Comparison of ENCODE assay signal across 2 cellular contexts in the genomic region with DNA sequence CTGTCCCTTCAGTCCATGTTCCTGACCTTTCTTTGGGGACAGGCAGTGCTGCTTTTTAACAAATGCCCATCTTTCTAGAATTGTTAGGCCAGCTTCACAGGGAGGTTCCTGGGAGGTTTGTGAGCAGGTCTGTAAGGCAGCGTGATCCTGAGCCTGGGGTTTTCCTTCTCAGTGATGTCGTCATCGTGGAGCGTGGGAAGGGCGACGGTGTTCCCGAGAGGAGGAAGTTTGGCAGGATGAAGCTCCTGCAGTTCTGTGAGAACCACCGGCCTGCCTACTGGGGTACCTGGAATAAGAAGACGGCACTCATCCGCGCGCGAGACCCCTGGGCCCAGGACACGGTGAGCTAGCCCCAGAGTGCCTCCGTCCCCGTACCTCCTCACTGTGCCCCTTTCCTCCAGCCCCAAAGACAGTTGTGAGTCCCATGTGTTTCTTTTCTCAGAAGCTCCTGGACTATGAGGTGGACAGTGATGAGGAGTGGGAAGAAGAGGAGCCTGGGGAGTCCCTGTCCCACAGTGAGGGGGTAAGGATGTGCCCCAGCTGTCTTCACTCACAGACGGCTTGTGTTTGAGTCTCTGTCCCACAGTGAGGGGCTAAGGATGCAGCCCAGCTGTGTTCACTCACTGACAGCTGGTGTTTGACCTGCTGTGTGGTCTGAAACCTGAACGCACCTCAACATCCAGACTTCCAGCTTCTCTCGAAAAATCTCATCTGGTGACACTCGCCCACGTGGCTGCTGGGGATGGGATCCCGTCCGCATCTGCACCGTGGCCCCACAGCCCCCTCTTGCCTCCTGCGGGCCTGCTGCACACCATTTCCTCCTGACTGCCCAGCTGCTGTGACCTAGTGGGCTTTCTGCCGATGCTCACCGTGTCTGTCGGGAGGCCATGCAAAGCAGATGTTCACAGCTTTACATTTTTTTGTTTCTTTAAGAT.
TF ChIP-seq lines count a peak whose summit lies in the region.

No MANE protein-coding gene starts in this region.

TF ChIP-seq in WTC11, 78 proteins besides CTCF, POLR2A, EP300 and RAD21:
- TF ChIP-seq, protein P1, sequence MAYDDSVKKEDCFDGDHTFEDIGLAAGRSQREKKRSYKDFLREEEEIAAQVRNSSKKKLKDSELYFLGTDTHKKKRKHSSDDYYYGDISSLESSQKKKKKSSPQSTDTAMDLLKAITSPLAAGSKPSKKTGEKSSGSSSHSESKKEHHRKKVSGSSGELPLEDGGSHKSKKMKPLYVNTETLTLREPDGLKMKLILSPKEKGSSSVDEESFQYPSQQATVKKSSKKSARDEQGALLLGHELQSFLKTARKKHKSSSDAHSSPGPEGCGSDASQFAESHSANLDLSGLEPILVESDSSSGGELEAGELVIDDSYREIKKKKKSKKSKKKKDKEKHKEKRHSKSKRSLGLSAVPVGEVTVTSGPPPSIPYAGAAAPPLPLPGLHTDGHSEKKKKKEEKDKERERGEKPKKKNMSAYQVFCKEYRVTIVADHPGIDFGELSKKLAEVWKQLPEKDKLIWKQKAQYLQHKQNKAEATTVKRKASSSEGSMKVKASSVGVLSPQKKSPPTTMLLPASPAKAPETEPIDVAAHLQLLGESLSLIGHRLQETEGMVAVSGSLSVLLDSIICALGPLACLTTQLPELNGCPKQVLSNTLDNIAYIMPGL (CRISPR knock-in tag; IDR thresholded peaks at IDR 0.05) = no peak
- TF ChIP-seq SP1 (CRISPR knock-in tag; conservative IDR thresholded peaks at IDR 0.05) (no peak), ZNF671 (CRISPR knock-in tag; IDR thresholded peaks at IDR 0.05) (no peak), NFATC4 (CRISPR knock-in tag; IDR thresholded peaks at IDR 0.05) (no peak), SMAD3 (CRISPR knock-in tag; IDR thresholded peaks at IDR 0.05; ENCODE audit: borderline replicate concordance) (no peak), PRRX2 (CRISPR knock-in tag; IDR thresholded peaks at IDR 0.05) (no peak), GABPB1 (CRISPR knock-in tag; IDR thresholded peaks at IDR 0.05) (no peak), IRF2 (CRISPR knock-in tag; IDR thresholded peaks at IDR 0.05; ENCODE audit: borderline replicate concordance, low read depth) (no peak), TCF7 (CRISPR knock-in tag; IDR thresholded peaks at IDR 0.05; ENCODE audit: low read depth) (no peak), RORB (CRISPR knock-in tag; IDR thresholded peaks at IDR 0.05) (no peak), TEAD4 (CRISPR knock-in tag; IDR thresholded peaks at IDR 0.05) (no peak), ELF4 (CRISPR knock-in tag; IDR thresholded peaks at IDR 0.05; ENCODE audit: low read depth) (no peak), OVOL2 (CRISPR knock-in tag; IDR thresholded peaks at IDR 0.05; ENCODE audit: borderline replicate concordance) (no peak), TP53 (CRISPR knock-in tag; IDR thresholded peaks at IDR 0.05) (no peak)
- TF ChIP-seq, protein P2, sequence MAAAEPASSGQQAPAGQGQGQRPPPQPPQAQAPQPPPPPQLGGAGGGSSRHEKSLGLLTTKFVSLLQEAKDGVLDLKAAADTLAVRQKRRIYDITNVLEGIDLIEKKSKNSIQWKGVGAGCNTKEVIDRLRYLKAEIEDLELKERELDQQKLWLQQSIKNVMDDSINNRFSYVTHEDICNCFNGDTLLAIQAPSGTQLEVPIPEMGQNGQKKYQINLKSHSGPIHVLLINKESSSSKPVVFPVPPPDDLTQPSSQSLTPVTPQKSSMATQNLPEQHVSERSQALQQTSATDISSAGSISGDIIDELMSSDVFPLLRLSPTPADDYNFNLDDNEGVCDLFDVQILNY (CRISPR knock-in tag; IDR thresholded peaks at IDR 0.05) = no peak
- TF ChIP-seq, protein P3, sequence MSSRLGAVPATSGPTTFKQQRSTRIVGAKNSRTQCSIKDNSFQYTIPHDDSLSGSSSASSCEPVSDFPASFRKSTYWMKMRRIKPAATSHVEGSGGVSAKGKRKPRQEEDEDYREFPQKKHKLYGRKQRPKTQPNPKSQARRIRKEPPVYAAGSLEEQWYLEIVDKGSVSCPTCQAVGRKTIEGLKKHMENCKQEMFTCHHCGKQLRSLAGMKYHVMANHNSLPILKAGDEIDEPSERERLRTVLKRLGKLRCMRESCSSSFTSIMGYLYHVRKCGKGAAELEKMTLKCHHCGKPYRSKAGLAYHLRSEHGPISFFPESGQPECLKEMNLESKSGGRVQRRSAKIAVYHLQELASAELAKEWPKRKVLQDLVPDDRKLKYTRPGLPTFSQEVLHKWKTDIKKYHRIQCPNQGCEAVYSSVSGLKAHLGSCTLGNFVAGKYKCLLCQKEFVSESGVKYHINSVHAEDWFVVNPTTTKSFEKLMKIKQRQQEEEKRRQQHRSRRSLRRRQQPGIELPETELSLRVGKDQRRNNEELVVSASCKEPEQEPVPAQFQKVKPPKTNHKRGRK (CRISPR knock-in tag; IDR thresholded peaks at IDR 0.05; ENCODE audit: borderline replicate concordance) = no peak
- TF ChIP-seq, protein P4, sequence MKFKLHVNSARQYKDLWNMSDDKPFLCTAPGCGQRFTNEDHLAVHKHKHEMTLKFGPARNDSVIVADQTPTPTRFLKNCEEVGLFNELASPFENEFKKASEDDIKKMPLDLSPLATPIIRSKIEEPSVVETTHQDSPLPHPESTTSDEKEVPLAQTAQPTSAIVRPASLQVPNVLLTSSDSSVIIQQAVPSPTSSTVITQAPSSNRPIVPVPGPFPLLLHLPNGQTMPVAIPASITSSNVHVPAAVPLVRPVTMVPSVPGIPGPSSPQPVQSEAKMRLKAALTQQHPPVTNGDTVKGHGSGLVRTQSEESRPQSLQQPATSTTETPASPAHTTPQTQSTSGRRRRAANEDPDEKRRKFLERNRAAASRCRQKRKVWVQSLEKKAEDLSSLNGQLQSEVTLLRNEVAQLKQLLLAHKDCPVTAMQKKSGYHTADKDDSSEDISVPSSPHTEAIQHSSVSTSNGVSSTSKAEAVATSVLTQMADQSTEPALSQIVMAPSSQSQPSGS (CRISPR knock-in tag; IDR thresholded peaks at IDR 0.05; ENCODE audit: borderline replicate concordance, low read depth) = no peak
- TF ChIP-seq, protein P5, sequence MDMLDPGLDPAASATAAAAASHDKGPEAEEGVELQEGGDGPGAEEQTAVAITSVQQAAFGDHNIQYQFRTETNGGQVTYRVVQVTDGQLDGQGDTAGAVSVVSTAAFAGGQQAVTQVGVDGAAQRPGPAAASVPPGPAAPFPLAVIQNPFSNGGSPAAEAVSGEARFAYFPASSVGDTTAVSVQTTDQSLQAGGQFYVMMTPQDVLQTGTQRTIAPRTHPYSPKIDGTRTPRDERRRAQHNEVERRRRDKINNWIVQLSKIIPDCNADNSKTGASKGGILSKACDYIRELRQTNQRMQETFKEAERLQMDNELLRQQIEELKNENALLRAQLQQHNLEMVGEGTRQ (CRISPR knock-in tag; IDR thresholded peaks at IDR 0.05) = no peak

TF ChIP-seq in GM23338, 12 proteins besides CTCF, POLR2A, EP300 and RAD21 (continued from another document):
- TF ChIP-seq, protein P6, sequence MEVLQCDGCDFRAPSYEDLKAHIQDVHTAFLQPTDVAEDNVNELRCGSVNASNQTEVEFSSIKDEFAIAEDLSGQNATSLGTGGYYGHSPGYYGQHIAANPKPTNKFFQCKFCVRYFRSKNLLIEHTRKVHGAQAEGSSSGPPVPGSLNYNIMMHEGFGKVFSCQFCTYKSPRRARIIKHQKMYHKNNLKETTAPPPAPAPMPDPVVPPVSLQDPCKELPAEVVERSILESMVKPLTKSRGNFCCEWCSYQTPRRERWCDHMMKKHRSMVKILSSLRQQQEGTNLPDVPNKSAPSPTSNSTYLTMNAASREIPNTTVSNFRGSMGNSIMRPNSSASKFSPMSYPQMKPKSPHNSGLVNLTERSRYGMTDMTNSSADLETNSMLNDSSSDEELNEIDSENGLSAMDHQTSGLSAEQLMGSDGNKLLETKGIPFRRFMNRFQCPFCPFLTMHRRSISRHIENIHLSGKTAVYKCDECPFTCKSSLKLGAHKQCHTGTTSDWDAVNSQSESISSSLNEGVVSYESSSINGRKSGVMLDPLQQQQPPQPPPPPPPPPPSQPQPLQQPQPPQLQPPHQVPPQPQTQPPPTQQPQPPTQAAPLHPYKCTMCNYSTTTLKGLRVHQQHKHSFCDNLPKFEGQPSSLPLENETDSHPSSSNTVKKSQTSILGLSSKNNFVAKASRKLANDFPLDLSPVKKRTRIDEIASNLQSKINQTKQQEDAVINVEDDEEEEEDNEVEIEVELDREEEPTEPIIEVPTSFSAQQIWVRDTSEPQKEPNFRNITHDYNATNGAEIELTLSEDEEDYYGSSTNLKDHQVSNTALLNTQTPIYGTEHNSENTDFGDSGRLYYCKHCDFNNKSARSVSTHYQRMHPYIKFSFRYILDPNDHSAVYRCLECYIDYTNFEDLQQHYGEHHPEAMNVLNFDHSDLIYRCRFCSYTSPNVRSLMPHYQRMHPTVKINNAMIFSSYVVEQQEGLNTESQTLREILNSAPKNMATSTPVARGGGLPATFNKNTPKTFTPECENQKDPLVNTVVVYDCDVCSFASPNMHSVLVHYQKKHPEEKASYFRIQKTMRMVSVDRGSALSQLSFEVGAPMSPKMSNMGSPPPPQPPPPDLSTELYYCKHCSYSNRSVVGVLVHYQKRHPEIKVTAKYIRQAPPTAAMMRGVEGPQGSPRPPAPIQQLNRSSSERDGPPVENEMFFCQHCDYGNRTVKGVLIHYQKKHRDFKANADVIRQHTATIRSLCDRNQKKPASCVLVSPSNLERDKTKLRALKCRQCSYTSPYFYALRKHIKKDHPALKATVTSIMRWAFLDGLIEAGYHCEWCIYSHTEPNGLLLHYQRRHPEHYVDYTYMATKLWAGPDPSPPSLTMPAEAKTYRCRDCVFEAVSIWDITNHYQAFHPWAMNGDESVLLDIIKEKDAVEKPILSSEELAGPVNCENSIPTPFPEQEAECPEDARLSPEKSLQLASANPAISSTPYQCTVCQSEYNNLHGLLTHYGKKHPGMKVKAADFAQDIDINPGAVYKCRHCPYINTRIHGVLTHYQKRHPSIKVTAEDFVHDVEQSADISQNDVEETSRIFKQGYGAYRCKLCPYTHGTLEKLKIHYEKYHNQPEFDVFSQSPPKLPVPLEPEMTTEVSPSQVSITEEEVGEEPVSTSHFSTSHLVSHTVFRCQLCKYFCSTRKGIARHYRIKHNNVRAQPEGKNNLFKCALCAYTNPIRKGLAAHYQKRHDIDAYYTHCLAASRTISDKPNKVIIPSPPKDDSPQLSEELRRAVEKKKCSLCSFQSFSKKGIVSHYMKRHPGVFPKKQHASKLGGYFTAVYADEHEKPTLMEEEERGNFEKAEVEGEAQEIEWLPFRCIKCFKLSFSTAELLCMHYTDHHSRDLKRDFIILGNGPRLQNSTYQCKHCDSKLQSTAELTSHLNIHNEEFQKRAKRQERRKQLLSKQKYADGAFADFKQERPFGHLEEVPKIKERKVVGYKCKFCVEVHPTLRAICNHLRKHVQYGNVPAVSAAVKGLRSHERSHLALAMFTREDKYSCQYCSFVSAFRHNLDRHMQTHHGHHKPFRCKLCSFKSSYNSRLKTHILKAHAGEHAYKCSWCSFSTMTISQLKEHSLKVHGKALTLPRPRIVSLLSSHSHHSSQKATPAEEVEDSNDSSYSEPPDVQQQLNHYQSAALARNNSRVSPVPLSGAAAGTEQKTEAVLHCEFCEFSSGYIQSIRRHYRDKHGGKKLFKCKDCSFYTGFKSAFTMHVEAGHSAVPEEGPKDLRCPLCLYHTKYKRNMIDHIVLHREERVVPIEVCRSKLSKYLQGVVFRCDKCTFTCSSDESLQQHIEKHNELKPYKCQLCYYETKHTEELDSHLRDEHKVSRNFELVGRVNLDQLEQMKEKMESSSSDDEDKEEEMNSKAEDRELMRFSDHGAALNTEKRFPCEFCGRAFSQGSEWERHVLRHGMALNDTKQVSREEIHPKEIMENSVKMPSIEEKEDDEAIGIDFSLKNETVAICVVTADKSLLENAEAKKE (CRISPR knock-in tag; IDR thresholded peaks at IDR 0.05) = no peak
- TF ChIP-seq POLR2AphosphoS5 (IDR thresholded peaks at IDR 0.05; ENCODE audit: low read depth) (no peak), NANOG (IDR thresholded peaks at IDR 0.05; ENCODE audit: borderline replicate concordance) (no peak), EZH2 (IDR thresholded peaks at IDR 0.05; ENCODE audit: low read depth, unreplicated experiment) (no peak), STAT1 (IDR thresholded peaks at IDR 0.05; ENCODE audit: unreplicated experiment) (no peak), EZH2phosphoT487 (IDR thresholded peaks at IDR 0.05; ENCODE audit: unreplicated experiment) (no peak), JUNB (IDR thresholded peaks at IDR 0.05; ENCODE audit: unreplicated experiment) (no peak), ZNF114 (CRISPR knock-in tag; IDR thresholded peaks at IDR 0.05) (no peak), ZNF331 (CRISPR knock-in tag; IDR thresholded peaks at IDR 0.05; ENCODE audit: low read depth) (no peak)
- TF ChIP-seq, protein P7, sequence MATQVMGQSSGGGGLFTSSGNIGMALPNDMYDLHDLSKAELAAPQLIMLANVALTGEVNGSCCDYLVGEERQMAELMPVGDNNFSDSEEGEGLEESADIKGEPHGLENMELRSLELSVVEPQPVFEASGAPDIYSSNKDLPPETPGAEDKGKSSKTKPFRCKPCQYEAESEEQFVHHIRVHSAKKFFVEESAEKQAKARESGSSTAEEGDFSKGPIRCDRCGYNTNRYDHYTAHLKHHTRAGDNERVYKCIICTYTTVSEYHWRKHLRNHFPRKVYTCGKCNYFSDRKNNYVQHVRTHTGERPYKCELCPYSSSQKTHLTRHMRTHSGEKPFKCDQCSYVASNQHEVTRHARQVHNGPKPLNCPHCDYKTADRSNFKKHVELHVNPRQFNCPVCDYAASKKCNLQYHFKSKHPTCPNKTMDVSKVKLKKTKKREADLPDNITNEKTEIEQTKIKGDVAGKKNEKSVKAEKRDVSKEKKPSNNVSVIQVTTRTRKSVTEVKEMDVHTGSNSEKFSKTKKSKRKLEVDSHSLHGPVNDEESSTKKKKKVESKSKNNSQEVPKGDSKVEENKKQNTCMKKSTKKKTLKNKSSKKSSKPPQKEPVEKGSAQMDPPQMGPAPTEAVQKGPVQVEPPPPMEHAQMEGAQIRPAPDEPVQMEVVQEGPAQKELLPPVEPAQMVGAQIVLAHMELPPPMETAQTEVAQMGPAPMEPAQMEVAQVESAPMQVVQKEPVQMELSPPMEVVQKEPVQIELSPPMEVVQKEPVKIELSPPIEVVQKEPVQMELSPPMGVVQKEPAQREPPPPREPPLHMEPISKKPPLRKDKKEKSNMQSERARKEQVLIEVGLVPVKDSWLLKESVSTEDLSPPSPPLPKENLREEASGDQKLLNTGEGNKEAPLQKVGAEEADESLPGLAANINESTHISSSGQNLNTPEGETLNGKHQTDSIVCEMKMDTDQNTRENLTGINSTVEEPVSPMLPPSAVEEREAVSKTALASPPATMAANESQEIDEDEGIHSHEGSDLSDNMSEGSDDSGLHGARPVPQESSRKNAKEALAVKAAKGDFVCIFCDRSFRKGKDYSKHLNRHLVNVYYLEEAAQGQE (IDR thresholded peaks at IDR 0.05; ENCODE audit: unreplicated experiment) = no peak
- TF ChIP-seq, protein P8, sequence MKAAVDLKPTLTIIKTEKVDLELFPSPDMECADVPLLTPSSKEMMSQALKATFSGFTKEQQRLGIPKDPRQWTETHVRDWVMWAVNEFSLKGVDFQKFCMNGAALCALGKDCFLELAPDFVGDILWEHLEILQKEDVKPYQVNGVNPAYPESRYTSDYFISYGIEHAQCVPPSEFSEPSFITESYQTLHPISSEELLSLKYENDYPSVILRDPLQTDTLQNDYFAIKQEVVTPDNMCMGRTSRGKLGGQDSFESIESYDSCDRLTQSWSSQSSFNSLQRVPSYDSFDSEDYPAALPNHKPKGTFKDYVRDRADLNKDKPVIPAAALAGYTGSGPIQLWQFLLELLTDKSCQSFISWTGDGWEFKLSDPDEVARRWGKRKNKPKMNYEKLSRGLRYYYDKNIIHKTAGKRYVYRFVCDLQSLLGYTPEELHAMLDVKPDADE (IDR thresholded peaks at IDR 0.05) = no peak
